Comparison of ENCODE assay signal across 8 cellular contexts in the genomic region with DNA sequence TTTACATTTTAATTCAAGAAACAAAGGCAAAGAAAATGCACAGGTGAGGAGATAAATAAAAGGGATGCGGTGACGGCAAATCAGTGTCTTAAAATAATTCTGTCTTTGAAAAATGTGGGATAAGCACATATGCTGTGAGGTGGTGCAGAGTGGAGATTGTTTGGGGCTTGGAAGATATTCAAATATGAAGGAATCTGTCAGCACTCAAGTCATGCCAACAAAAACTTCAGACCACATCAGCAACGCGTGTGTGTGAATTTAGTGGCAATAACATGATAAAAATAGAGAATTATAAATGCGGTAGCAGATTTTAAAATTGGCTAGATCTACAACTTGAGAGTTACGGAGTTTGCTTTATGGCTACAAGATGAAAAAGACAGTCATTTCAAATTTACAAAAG.
"Had no signal": no experiment of that assay in that cellular context is flagged by ENCODE, and none has a peak within 500 bp of the region (broad histone marks: within the 10 kb centered on the region; RNA-seq: fewer than 3 reads in every experiment).

No MANE protein-coding gene starts in this region.

- H3K4me3 ChIP-seq: GM23338, K562 had no signal

- H3K4me3 Mint-ChIP-seq: GM23338, H9 had no signal

- H3K27ac Mint-ChIP-seq: GM23338, H9 had no signal

- H3K9me3 Mint-ChIP-seq: GM23338, H9 had no signal

- FAIRE-seq: H1, H54, HTR-8/SVneo, K562 had no signal

- DNase-seq: H9, HCEC 1CT, IMR-90 had no signal

- H3K4me2 ChIP-seq: GM23338 had no signal

- ATAC-seq: GM23338, K562 had no signal

- H2AFZ ChIP-seq: GM23338 had no signal

- H3K4me1 Mint-ChIP-seq: GM23338, H9 had no signal
